ENCODE assay signal across 8 cellular contexts in the genomic region with DNA sequence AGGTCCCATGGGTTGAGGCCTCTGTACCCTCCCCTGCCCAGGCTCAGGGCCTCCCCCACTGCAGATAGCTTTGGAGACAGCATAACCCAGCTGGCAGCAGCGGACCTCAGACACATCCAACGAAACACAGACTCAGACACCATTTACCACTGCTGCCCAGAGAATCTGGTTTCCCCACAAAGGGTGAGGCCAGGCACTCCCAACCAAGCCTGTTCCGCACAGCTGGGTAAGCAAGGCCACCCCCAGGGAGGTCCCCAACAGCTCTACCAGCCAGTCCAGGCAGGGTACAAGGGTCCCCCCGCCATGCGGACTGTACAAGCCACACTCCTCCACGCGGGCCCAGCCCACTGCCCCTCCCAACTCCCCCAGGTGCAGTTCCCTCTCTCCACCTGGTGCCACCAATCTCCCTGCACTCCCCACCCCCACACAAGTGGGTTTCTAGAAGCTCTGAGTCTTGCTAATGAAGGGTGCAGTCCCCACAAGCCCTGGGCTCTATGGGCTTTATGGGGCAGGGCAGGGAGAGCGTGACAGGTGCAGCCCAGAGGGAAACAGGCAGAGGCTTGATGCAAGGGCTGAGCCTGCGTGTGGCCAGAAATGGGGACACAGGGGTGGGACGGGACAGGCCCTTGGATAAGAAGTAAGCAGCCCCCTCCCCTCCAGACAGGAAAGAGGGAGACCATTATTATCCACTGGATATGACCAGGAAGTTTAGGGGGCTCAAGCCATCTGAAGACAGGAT. TPM values are rescaled to one million over a fixed set of nuclear protein-coding genes. Genes with fewer than 3 reads are reported as not detected.
A peak's percentile ranks its signal among the peaks of the same experiment; 100 is the strongest.
DNase-seq lines count a peak whose midpoint lies in the region; ATAC-seq and TF ChIP-seq lines count a peak whose summit lies in the region.

No MANE protein-coding gene starts in this region.

- peak overlapping the region; percentile 1 for H3K4me3 ChIP-seq in suprapubic skin

- WGBS in suprapubic skin: 53% methylated on average over 9 of the region's 10 CpGs

- TF ChIP-seq POLR2A in suprapubic skin (IDR thresholded peaks at IDR 0.05): no peak

- no peaks in the 10 kb centered on the region for H3K27me3 ChIP-seq in suprapubic skin

- no peak for TF ChIP-seq EP300 in suprapubic skin (IDR thresholded peaks at IDR 0.05)

- H3K4me1 ChIP-seq in suprapubic skin: peaks cover 49% of the 10 kb centered on the region

- ATAC-seq in GM19043 (IDR thresholded peaks at IDR 0.05; ENCODE audit: low read depth, unreplicated experiment) (peak; percentile 29), HG02885 (IDR thresholded peaks at IDR 0.05; ENCODE audit: poor library complexity, unreplicated experiment) (peak; percentile 38), left ventricle myocardium superior (peak; percentile 32), GM18858 (IDR thresholded peaks at IDR 0.05; ENCODE audit: unreplicated experiment) (no peak)

- no peaks in the 10 kb centered on the region for H3K36me3 ChIP-seq in suprapubic skin

- no peaks in the 10 kb centered on the region for H3K9me3 ChIP-seq in suprapubic skin

- DNase-seq in SW480 (ENCODE audit: low spot score): peak; percentile 71
- no peak for DNase-seq in left ventricle myocardium superior
- no peak for DNase-seq in suprapubic skin (ENCODE audit: low spot score in 2 of 2)
- DNase-seq in OCI-M1 (lab: John Stamatoyannopoulos, UW): no peak
- DNase-seq in AG08395 (ENCODE audit: low spot score): no peak

- TF ChIP-seq CTCF in suprapubic skin (IDR thresholded peaks at IDR 0.05): no peak

- peak overlapping the region; percentile 76 for H3K27ac ChIP-seq in suprapubic skin

- intact Hi-C loops in left ventricle myocardium superior (cut with micrococcal nuclease): no loop called here

RNA-seq across cellular contexts. Expression of a gene that starts 8.8 kb away (rescaled TPM):
- total RNA-seq in left ventricle myocardium superior: 17.7 TPM
- total RNA-seq in suprapubic skin: 10 to 100 TPM; 45.9 to 82.6 (median 52.6) TPM

RNA-seq across cellular contexts. Expression of a gene that starts 25.0 kb away (rescaled TPM):
- total RNA-seq in left ventricle myocardium superior (not detected), suprapubic skin (not detected)

RNA-seq across cellular contexts. Expression of a gene that starts 39.5 kb away (rescaled TPM):
- total RNA-seq in left ventricle myocardium superior: 39.0 TPM
- total RNA-seq in suprapubic skin: 10 to 100 TPM; 31.3 to 42.0 (median 37.7) TPM

RNA-seq across cellular contexts. Expression of a gene that starts 45.1 kb away (rescaled TPM):
- total RNA-seq in left ventricle myocardium superior: 28.0 TPM
- 10 to 100 TPM in 2 of 4 donors, 1 to 10 TPM in 2; 2.8 to 18.2 (median 10.4) TPM for total RNA-seq in suprapubic skin

RNA-seq across cellular contexts. Expression of a gene that starts 47.4 kb away (rescaled TPM):
- total RNA-seq in left ventricle myocardium superior (4.3 TPM), suprapubic skin (1 to 10 TPM in 3 of 4 donors, not detected in 1; 1.3 to 2.8 (median 2.2) TPM)
